Comparison of ENCODE assay signal across 4 cellular contexts in the genomic region with DNA sequence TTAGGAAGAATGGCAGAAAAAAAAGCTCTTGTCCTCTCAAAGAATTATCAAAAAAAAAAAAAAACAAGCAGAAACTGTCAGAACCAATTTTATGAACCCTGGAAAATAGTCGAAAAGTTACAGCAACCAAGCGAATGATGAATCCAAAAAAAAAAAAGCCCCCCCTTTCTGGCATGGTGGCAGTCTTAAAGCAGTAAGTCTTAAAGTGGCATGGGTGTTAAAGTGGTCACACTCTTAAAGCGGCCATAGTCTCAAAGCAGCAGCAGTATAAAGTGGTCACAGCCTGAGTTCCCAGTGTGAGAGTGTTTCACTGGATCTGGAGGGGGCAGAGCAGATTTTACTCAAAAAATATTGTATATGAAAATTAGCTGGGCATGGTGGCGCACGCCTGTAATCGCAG.
"Had no signal": no experiment of that assay in that cellular context is flagged by ENCODE, and none has a peak within 500 bp of the region (broad histone marks: within the 10 kb centered on the region; RNA-seq: fewer than 3 reads in every experiment).

No MANE protein-coding gene starts in this region.

- ATAC-seq: HepG2, K562 had no signal

- H3K4me3 ChIP-seq: K562 had no signal

- H3K27ac ChIP-seq: HL-60, KMS-11 had no signal
